18 cellular contexts compared by ENCODE assay signal in the genomic region with DNA sequence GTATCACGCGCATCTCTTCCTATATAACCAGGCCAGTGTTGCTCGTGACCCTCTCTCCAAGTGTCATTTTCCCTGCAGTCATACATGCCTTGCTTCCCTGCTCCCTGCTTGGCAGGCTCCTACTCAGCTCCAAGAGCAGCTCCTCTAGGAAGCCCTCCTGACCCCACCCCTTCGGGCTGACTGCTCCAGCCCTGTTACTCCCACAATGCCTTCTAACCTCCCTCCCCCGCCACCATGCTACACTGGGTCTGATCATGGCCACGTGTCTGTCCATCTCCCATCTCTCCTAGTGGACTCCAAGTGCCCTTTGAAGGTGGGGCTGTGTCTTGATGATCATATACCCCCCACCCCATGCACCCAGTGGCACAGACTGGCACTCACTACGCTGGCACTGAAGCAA. TPM values are rescaled to one million over a fixed set of nuclear protein-coding genes. Genes with fewer than 3 reads are reported as not detected.
DNase-seq lines count a peak whose midpoint lies in the region; ATAC-seq, FAIRE-seq and TF ChIP-seq lines count a peak whose summit lies in the region.
"Had no signal": no experiment of that assay in that cellular context is flagged by ENCODE, and none has a peak within 500 bp of the region (broad histone marks: within the 10 kb centered on the region; RNA-seq: fewer than 3 reads in every experiment).

No MANE protein-coding gene starts in this region.

- H3K27ac ChIP-seq in K562 (ENCODE audit: extremely low read depth, low read depth, low read length) = no peak overlapping the region
- no peak overlapping the region for H3K27ac ChIP-seq in naive thymus-derived CD4-positive, alpha-beta T cell (ENCODE audit: low read depth, low read length)
- peak overlapping the region in 3 of 4 donors; percentile 2 to 79 (median 54) for H3K27ac ChIP-seq in tibial nerve
- no peak overlapping the region for H3K27ac ChIP-seq in RWPE1
- H3K27ac ChIP-seq: A549 had no signal

- no peak overlapping the region for H3K4me2 ChIP-seq in K562 (ENCODE audit: insufficient read depth, low read length)
- H3K4me2 ChIP-seq: A549 had no signal

- POLR2A ChIA-PET in K562 (lab: Yijun Ruan, JAX) (interaction anchor here (0.6 kb wide), 1 partner anchor 162 kb away, joined by 3 read pairs; no protein-coding TSS in a partner anchor), RWPE1 (lab: Yijun Ruan, JAX; ENCODE audit: low non-redundant PET) (no interaction called here)
- POLR2A ChIA-PET in naive thymus-derived CD4-positive, alpha-beta T cell (lab: Charles Lee) = no interaction called here

- CTCF ChIA-PET in K562 (lab: Yijun Ruan, JAX; ENCODE audit: low intra/inter-chr PET ratio) = interaction anchor here (0.7 kb wide), 1 partner anchor 23 kb away, joined by 5 read pairs; no protein-coding TSS in a partner anchor
- CTCF ChIA-PET in naive thymus-derived CD4-positive, alpha-beta T cell (lab: Charles Lee) = no interaction called here
- CTCF ChIA-PET in RWPE1 (lab: Yijun Ruan, JAX) = no interaction called here

- H3K36me3 Mint-ChIP-seq in activated naive CD4-positive, alpha-beta T cell treated with anti-CD3 and anti-CD28 coated beads, Interleukin-2, amount 50 U/mL, for 24 hours = peaks cover 2% of the 10 kb centered on the region
- peaks cover 0 to 23% (median 8%) of the 10 kb centered on the region in 5 donors for H3K36me3 Mint-ChIP-seq in naive thymus-derived CD4-positive, alpha-beta T cell

- peak; percentile 52; the same call in 2 of the 3 replicates for ATAC-seq in K562
- no peak for ATAC-seq in naive thymus-derived CD4-positive, alpha-beta T cell
- ATAC-seq: A549 had no signal

- TF ChIP-seq RAD21 in K562 (CRISPR knock-in tag; conservative IDR thresholded peaks at IDR 0.05 in 1 of 2, IDR thresholded peaks at IDR 0.05 in 1 of 2) = no peak

- H3K79me2 ChIP-seq in K562 (ENCODE audit: control insufficient read depth, insufficient read depth, low read length) = no peaks in the 10 kb centered on the region

- peaks cover 73% of the 10 kb centered on the region; the same call in 2 of the 3 replicates for H3K36me3 ChIP-seq in K562 (ENCODE audit: control insufficient read depth, insufficient read depth, low read length)
- H3K36me3 ChIP-seq in naive thymus-derived CD4-positive, alpha-beta T cell (ENCODE audit: control insufficient read depth in 2 of 3, insufficient read depth in 3 of 3, low read length in 3 of 3) = peaks cover 0 to 81% (median 8%) of the 10 kb centered on the region in 3 experiments
- H3K36me3 ChIP-seq in tibial nerve = peaks cover 0 to 63% (median 0%) of the 10 kb centered on the region in 3 donors

- no peaks in the 10 kb centered on the region for H3K27me3 ChIP-seq in K562 (ENCODE audit: control insufficient read depth in 2 of 2, insufficient read depth in 2 of 2, low read length in 2 of 2)
- no peaks in the 10 kb centered on the region for H3K27me3 ChIP-seq in naive thymus-derived CD4-positive, alpha-beta T cell (ENCODE audit: control insufficient read depth in 2 of 2, insufficient read depth in 2 of 2, low read length in 2 of 2)
- H3K27me3 ChIP-seq in tibial nerve = no peaks in the 10 kb centered on the region

- H3K27me3 Mint-ChIP-seq in activated naive CD4-positive, alpha-beta T cell treated with anti-CD3 and anti-CD28 coated beads, Interleukin-2, amount 50 U/mL, for 24 hours = no peaks in the 10 kb centered on the region
- H3K27me3 Mint-ChIP-seq in naive thymus-derived CD4-positive, alpha-beta T cell = no peaks in the 10 kb centered on the region
- H3K27me3 Mint-ChIP-seq: CD4-positive, alpha-beta T cell had no signal

- TF ChIP-seq POLR2A in K562 (conservative IDR thresholded peaks at IDR 0.05) (no peak), tibial nerve (IDR thresholded peaks at IDR 0.05) (no peak)

- TF ChIP-seq EP300 in K562 (IDR thresholded peaks at IDR 0.05; ENCODE audit: low read length) (no peak), tibial nerve (IDR thresholded peaks at IDR 0.05) (no peak)

- 80% methylated on average over 7 of the region's 7 CpGs for WGBS in K562 (ENCODE audit: insufficient coverage, low coverage, missing lambda C conversion rate)
- 75% methylated on average over 7 of the region's 7 CpGs for WGBS in tibial nerve, 2 donors

- no peak overlapping the region for H2AFZ ChIP-seq in K562 (ENCODE audit: low read depth, low read length)

- DNase-seq in activated naive CD4-positive, alpha-beta T cell treated with Interleukin-2 at 50 U/mL for 16 hours = no peak
- DNase-seq in K562 (ENCODE audit: extremely low read depth in 1 of 4, low spot score in 3 of 4) = peak in 2 of 4 experiments; percentile 45 to 51
- DNase-seq in naive thymus-derived CD4-positive, alpha-beta T cell = no peak
- DNase-seq in tibial nerve (ENCODE audit: low spot score in 2 of 2) = no peak
- no peak for DNase-seq in superior temporal gyrus (ENCODE audit: extremely low spot score)
- DNase-seq in RWPE1 (ENCODE audit: low spot score) = no peak
- DNase-seq: CD4-positive, alpha-beta T cell; DMS153; GF-D8; GOT3; KBM-7; NCI-H1105 treated with DMSO at 0.1 percent for 48 hours; NCI-H1694; NCI-H2081 treated with DMSO at 0.1 percent for 48 hours; NK-92 treated with Interleukin-12 subunit alpha and Interleukin-12 subunit beta, amount 100 ng/mL, for 24 hours; SHP77 treated with DMSO at 0.1 percent for 48 hours had no signal

- no peaks in the 10 kb centered on the region for H3K9me3 ChIP-seq in K562 (replicated peaks; ENCODE audit: control insufficient read depth, insufficient read depth, low read depth, low read length)
- no peaks in the 10 kb centered on the region for H3K9me3 ChIP-seq in naive thymus-derived CD4-positive, alpha-beta T cell (ENCODE audit: control insufficient read depth in 2 of 3, low read length in 3 of 3)
- no peaks in the 10 kb centered on the region for H3K9me3 ChIP-seq in tibial nerve
- H3K9me3 ChIP-seq: A549 had no signal

- intact Hi-C loops in K562 (cut with micrococcal nuclease) = no loop called here
- intact Hi-C loops in naive thymus-derived CD4-positive, alpha-beta T cell (cut with micrococcal nuclease) = no loop called here

- TF ChIP-seq CTCF in K562 (IDR thresholded peaks at IDR 0.05 in 2 of 3, conservative IDR thresholded peaks at IDR 0.05 in 1 of 3; ENCODE audit: insufficient read depth in 2 of 3, low read depth in 1 of 3, low read length in 3 of 3) (no peak), tibial nerve (IDR thresholded peaks at IDR 0.05) (no peak), RWPE1 (conservative IDR thresholded peaks at IDR 0.05; ENCODE audit: low read depth) (no peak)

- H3K9me3 Mint-ChIP-seq in activated naive CD4-positive, alpha-beta T cell treated with anti-CD3 and anti-CD28 coated beads, Interleukin-2, amount 50 U/mL, for 24 hours = no peaks in the 10 kb centered on the region
- H3K9me3 Mint-ChIP-seq in naive thymus-derived CD4-positive, alpha-beta T cell = peaks cover 0 to 3% (median 0%) of the 10 kb centered on the region in 11 donors
- H3K9me3 Mint-ChIP-seq: CD4-positive, alpha-beta T cell had no signal

- H3K4me3 Mint-ChIP-seq in activated naive CD4-positive, alpha-beta T cell treated with anti-CD3 and anti-CD28 coated beads, Interleukin-2, amount 50 U/mL, for 24 hours = no peak overlapping the region
- H3K4me3 Mint-ChIP-seq in naive thymus-derived CD4-positive, alpha-beta T cell = no peak overlapping the region
- H3K4me3 Mint-ChIP-seq: CD4-positive, alpha-beta T cell had no signal

- peak overlapping the region; percentile 24 for H3K27ac Mint-ChIP-seq in activated naive CD4-positive, alpha-beta T cell treated with anti-CD3 and anti-CD28 coated beads, Interleukin-2, amount 50 U/mL, for 24 hours
- peak overlapping the region in 5 of 9 donors; percentile 20 to 84 (median 39) for H3K27ac Mint-ChIP-seq in naive thymus-derived CD4-positive, alpha-beta T cell
- H3K27ac Mint-ChIP-seq: CD4-positive, alpha-beta T cell had no signal

- in situ Hi-C loops in K562 (cut with MboI) = no loop called here

- FAIRE-seq in K562 (lab: Jason Lieb, UNC) = no peak
- FAIRE-seq: A549 had no signal

- H3K9me1 ChIP-seq in K562 (ENCODE audit: control insufficient read depth, insufficient read depth, low read length) = no peaks in the 10 kb centered on the region

- no TSS peak for BruUV-seq in K562 (replicated peaks; lab: Mats Ljungman, UMichigan)

- no peak overlapping the region for H3K9ac ChIP-seq in K562 (ENCODE audit: insufficient read depth in 1 of 2, low read depth in 2 of 2, low read length in 2 of 2)

- H3K4me1 Mint-ChIP-seq in activated naive CD4-positive, alpha-beta T cell treated with anti-CD3 and anti-CD28 coated beads, Interleukin-2, amount 50 U/mL, for 24 hours = no peaks in the 10 kb centered on the region
- H3K4me1 Mint-ChIP-seq in naive thymus-derived CD4-positive, alpha-beta T cell = peaks cover 0 to 8% (median 0%) of the 10 kb centered on the region in 7 donors

- peaks cover 0 to 4% of the 10 kb centered on the region in 2 experiments; a peak in 2 of 5 replicates for H3K4me1 ChIP-seq in K562 (replicated peaks in 1 of 2; ENCODE audit: control insufficient read depth in 2 of 2, insufficient read depth in 2 of 2, low read length in 2 of 2)
- no peaks in the 10 kb centered on the region for H3K4me1 ChIP-seq in naive thymus-derived CD4-positive, alpha-beta T cell (ENCODE audit: control insufficient read depth in 2 of 2, insufficient read depth in 2 of 2, low read length in 2 of 2)
- H3K4me1 ChIP-seq in tibial nerve = peaks cover 0 to 36% (median 6%) of the 10 kb centered on the region in 4 donors

- peaks cover 3% of the 10 kb centered on the region; the same call in 1 of the 2 replicates for H4K20me1 ChIP-seq in K562 (replicated peaks; ENCODE audit: control insufficient read depth, insufficient read depth, low read length)

- no peak overlapping the region for H3K4me3 ChIP-seq in K562
- H3K4me3 ChIP-seq in naive thymus-derived CD4-positive, alpha-beta T cell (ENCODE audit: low read length) = no peak overlapping the region
- H3K4me3 ChIP-seq in tibial nerve = no peak overlapping the region
- H3K4me3 ChIP-seq: A549 had no signal

RNA-seq across cellular contexts. Expression of a gene that starts 44.7 kb away (rescaled TPM):
- total RNA-seq in K562 (2011; cell fraction: chromatin; rRNA removed; ENCODE audit: low replicate concordance) = 14.4 and 25.2 TPM in 2 replicates
- total RNA-seq in K562 (2011; cell fraction: nucleolus; rRNA removed) = 24.8 and 26.6 TPM in 2 replicates
- total RNA-seq in K562 (2011; cell fraction: nucleoplasm; rRNA removed) = 26.0 and 33.7 TPM in 2 replicates
- total RNA-seq in K562 (2014; rRNA removed) = 193 and 248 TPM in 2 replicates
- 152 TPM in 2 replicates for total RNA-seq in K562 (2014; rRNA removed; fragmentation: Illumina TruSeq; extraction: Trizol)
- 175 and 180 TPM in 2 replicates for total RNA-seq in K562 (2015; rRNA removed; fragmentation: Illumina TruSeq; extraction: Trizol)
- total RNA-seq in K562 (2021) = 226 and 236 TPM in 2 replicates
- 66.9 and 72.9 TPM in 2 replicates for polyA plus RNA-seq in K562 (2011; rRNA removed)
- polyA plus RNA-seq in K562 (2011; cell fraction: cytosol; rRNA removed) = 93.0 and 93.1 TPM in 2 replicates
- polyA plus RNA-seq in K562 (2011; cell fraction: nucleus; rRNA removed) = 36.4 and 42.0 TPM in 2 replicates
- 179 and 203 TPM in 2 replicates for polyA plus RNA-seq in K562 (2012)
- 244 and 303 TPM in 2 replicates for polyA plus RNA-seq in K562 (2014; fragmentation: Illumina TruSeq; extraction: Trizol)
- polyA plus RNA-seq in K562 (2014; fragmentation: Nextera tagmentation; extraction: Ambion mirVana) = 10 to 100 TPM; 52.2 to 79.7 TPM
- 202 and 235 TPM in 2 replicates for polyA plus RNA-seq in K562 (2014; rRNA removed)
- polyA minus RNA-seq in K562 (2011; rRNA and poly(A)+ RNA removed) = 31.8 and 36.8 TPM in 2 replicates
- 32.4 and 42.5 TPM in 2 replicates for polyA minus RNA-seq in K562 (2011; cell fraction: cytosol; rRNA and poly(A)+ RNA removed)
- 12.3 and 19.7 TPM in 2 replicates for polyA minus RNA-seq in K562 (2011; cell fraction: nucleus; rRNA and poly(A)+ RNA removed)
- total RNA-seq in naive thymus-derived CD4-positive, alpha-beta T cell = 10 to 100 TPM; 25.4 to 86.7 (median 36.4) TPM
- 10 to 100 TPM; 54.8 to 64.1 TPM for polyA plus RNA-seq in naive thymus-derived CD4-positive, alpha-beta T cell
- 10 to 100 TPM; 39.5 to 60.6 (median 44.3) TPM for total RNA-seq in tibial nerve

RNA-seq across cellular contexts. Expression of a gene that starts 44.8 kb away (rescaled TPM):
- 21.5 and 31.8 TPM in 2 replicates for total RNA-seq in K562 (2011; cell fraction: chromatin; rRNA removed; ENCODE audit: low replicate concordance)
- total RNA-seq in K562 (2011; cell fraction: nucleolus; rRNA removed) = 25.8 and 27.7 TPM in 2 replicates
- 22.4 and 29.6 TPM in 2 replicates for total RNA-seq in K562 (2011; cell fraction: nucleoplasm; rRNA removed)
- total RNA-seq in K562 (2014; rRNA removed) (7.9 and 9.6 TPM in 2 replicates), K562 (2014; rRNA removed; fragmentation: Illumina TruSeq; extraction: Trizol) (8.3 and 11.2 TPM in 2 replicates), K562 (2015; rRNA removed; fragmentation: Illumina TruSeq; extraction: Trizol) (10.5 and 12.7 TPM in 2 replicates), K562 (2021) (15.2 and 16.9 TPM in 2 replicates), tibial nerve (1 to 10 TPM; 4.8 to 6.7 (median 5.5) TPM)
- polyA plus RNA-seq in K562 (2011; rRNA removed) (11.3 and 12.3 TPM in 2 replicates), K562 (2014; fragmentation: Illumina TruSeq; extraction: Trizol) (14.7 and 18.0 TPM in 2 replicates), K562 (2014; fragmentation: Nextera tagmentation; extraction: Ambion mirVana) (1 to 10 TPM; 8.8 to 8.9 TPM), K562 (2014; rRNA removed) (9.4 and 13.3 TPM in 2 replicates)
- 15.1 and 18.6 TPM in 2 replicates for polyA plus RNA-seq in K562 (2011; cell fraction: cytosol; rRNA removed)
- polyA plus RNA-seq in K562 (2011; cell fraction: nucleus; rRNA removed) = 11.4 and 21.0 TPM in 2 replicates
- polyA plus RNA-seq in K562 (2012) = 9.8 and 11.3 TPM in 2 replicates
- polyA minus RNA-seq in K562 (2011; rRNA and poly(A)+ RNA removed) = 8.3 and 14.1 TPM in 2 replicates
- 6.2 and 7.9 TPM in 2 replicates for polyA minus RNA-seq in K562 (2011; cell fraction: cytosol; rRNA and poly(A)+ RNA removed)
- 8.2 and 11.0 TPM in 2 replicates for polyA minus RNA-seq in K562 (2011; cell fraction: nucleus; rRNA and poly(A)+ RNA removed)
- 10 to 100 TPM in 2 of 5 experiments, 1 to 10 TPM in 3; 5.1 to 13.5 (median 7.1) TPM for total RNA-seq in naive thymus-derived CD4-positive, alpha-beta T cell
- 1 to 10 TPM; 3.4 to 3.6 TPM for polyA plus RNA-seq in naive thymus-derived CD4-positive, alpha-beta T cell

Comparison
In these comparisons a context has a peak if more than half of its experiments do, and no peak if none do; other contexts are left out.
1. H3K27ac ChIP-seq: peak in tibial nerve (3 of 4); none in K562 (single experiment), naive thymus-derived CD4-positive, alpha-beta T cell (single experiment) and RWPE1 (single experiment).